8 cellular contexts compared by ENCODE assay signal in the genomic region with DNA sequence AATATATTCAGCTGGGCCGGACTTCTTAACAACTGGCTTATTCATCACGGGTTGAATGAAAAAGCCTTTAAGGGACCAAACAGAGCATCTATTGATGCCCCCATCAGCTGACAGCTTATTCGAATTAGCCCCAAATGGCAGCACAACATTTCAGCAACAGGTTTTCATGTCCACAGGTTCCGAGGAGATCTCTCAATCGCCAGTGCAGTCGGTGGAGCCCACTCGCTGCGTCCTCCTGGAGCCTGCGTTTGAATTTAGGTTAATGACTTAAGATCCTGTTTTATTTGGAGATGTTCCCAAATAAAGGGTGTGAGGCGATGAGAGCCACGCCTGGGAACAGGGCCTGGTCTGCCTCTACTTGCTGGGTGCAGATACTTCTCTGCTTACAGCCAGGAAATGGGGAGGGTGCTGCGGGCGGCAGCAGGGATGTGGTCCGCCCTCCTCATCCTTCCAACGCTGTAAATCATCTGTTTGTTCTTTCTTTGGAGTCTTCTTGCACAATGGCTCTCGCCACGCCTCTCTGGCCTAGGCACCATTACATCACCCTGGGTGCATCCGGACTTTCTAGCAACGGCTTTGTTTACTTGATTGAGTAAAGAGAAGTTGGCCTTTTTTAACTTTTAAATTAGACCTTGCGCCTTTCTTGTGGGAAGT. TPM values are rescaled to one million over a fixed set of nuclear protein-coding genes. Genes with fewer than 3 reads are reported as not detected.
A peak's percentile ranks its signal among the peaks of the same experiment; 100 is the strongest.
DNase-seq lines count a peak whose midpoint lies in the region; ATAC-seq and TF ChIP-seq lines count a peak whose summit lies in the region.

No MANE protein-coding gene starts in this region.

- no peak for TF ChIP-seq CTCF in activated CD8-positive, alpha-beta T cell treated with anti-CD3 and anti-CD28 coated beads for 36 hours (IDR thresholded peaks at IDR 0.05)

- H3K9me3 ChIP-seq in BLaER1 (no peaks in the 10 kb centered on the region), SJCRH30 (replicated peaks) (no peaks in the 10 kb centered on the region)

- H3K4me2 ChIP-seq in BLaER1, result peak overlapping the region; percentile 78

- peak overlapping the region; percentile 78 for H3K9ac ChIP-seq in BLaER1

- peaks cover 39% of the 10 kb centered on the region for H3K4me1 Mint-ChIP-seq in activated CD8-positive, alpha-beta T cell treated with anti-CD3 and anti-CD28 coated beads for 36 hours (ENCODE audit: low read depth)

- no peaks in the 10 kb centered on the region for H4K20me1 ChIP-seq in BLaER1

- peaks cover 84% of the 10 kb centered on the region for H3K36me3 ChIP-seq in BLaER1
- H3K36me3 ChIP-seq in SJCRH30, result peaks cover 29% of the 10 kb centered on the region

- peak; percentile 74 for DNase-seq in NCI-H2081 treated with DMSO at 0.1 percent for 48 hours (lab: John Stamatoyannopoulos, UW)
- peak; percentile 80 for DNase-seq in activated CD8-positive, alpha-beta T cell treated with anti-CD3 and anti-CD28 coated beads for 36 hours
- DNase-seq in effector CD4-positive, alpha-beta T cell, result peak; percentile 63
- DNase-seq in mesenteric fat pad (ENCODE audit: low spot score), result peak; percentile 92
- peak; percentile 50 for DNase-seq in stimulated activated CD8-positive, alpha-beta memory T cell treated with anti-CD3 and anti-CD28 coated beads, Interleukin-12 subunit alpha, Interleukin-12 subunit beta, amount 100 ng/mL, for 1 hour (ENCODE audit: low read depth)
- no peak for DNase-seq in SJCRH30

- intact Hi-C loops in activated CD8-positive, alpha-beta T cell treated with anti-CD3 and anti-CD28 coated beads for 36 hours (cut with micrococcal nuclease), result no loop called here

- POLR2A ChIA-PET in activated CD8-positive, alpha-beta T cell treated with anti-CD3 and anti-CD28 coated beads for 36 hours (lab: Charles Lee), result interaction anchor here (1.2 to 1.5 kb wide), 2 partner anchors 22 to 29 kb away, joined by 4 read pairs; a partner anchor contains a TSS

- peak overlapping the region; percentile 60 for H3K4me3 Mint-ChIP-seq in activated CD8-positive, alpha-beta T cell treated with anti-CD3 and anti-CD28 coated beads for 36 hours

- CTCF ChIA-PET in activated CD8-positive, alpha-beta T cell treated with anti-CD3 and anti-CD28 coated beads for 36 hours (lab: Charles Lee), result interaction anchor here (1.8 kb wide), 1 partner anchor 9 kb away, joined by 8 read pairs; no protein-coding TSS in a partner anchor

- ATAC-seq in activated CD8-positive, alpha-beta T cell treated with anti-CD3 and anti-CD28 coated beads for 36 hours, result peak; percentile 92
- no peak for ATAC-seq in GM21390 (IDR thresholded peaks at IDR 0.05; ENCODE audit: unreplicated experiment)

- H3K36me3 Mint-ChIP-seq in activated CD8-positive, alpha-beta T cell treated with anti-CD3 and anti-CD28 coated beads for 36 hours (ENCODE audit: low read depth), result peaks cover 47% of the 10 kb centered on the region

- H3K27ac Mint-ChIP-seq in activated CD8-positive, alpha-beta T cell treated with anti-CD3 and anti-CD28 coated beads for 36 hours, result peak overlapping the region; percentile 94

- peaks cover 46% of the 10 kb centered on the region for H3K4me1 ChIP-seq in BLaER1
- H3K4me1 ChIP-seq in SJCRH30, result no peaks in the 10 kb centered on the region

- H3K27me3 Mint-ChIP-seq in activated CD8-positive, alpha-beta T cell treated with anti-CD3 and anti-CD28 coated beads for 36 hours, result no peaks in the 10 kb centered on the region

- H3K27me3 ChIP-seq in BLaER1 (no peaks in the 10 kb centered on the region), SJCRH30 (no peaks in the 10 kb centered on the region)

- no peaks in the 10 kb centered on the region for H3K9me3 Mint-ChIP-seq in activated CD8-positive, alpha-beta T cell treated with anti-CD3 and anti-CD28 coated beads for 36 hours

- peak overlapping the region; percentile 92 for H3K27ac ChIP-seq in BLaER1
- no peak overlapping the region for H3K27ac ChIP-seq in SJCRH30

- H3K4me3 ChIP-seq in BLaER1 (peak overlapping the region; percentile 35; the same call in 1 of the 2 replicates), SJCRH30 (no peak overlapping the region)

RNA-seq across cellular contexts. Expression of a gene that starts 22.6 kb away (rescaled TPM):
- 100 to 1,000 TPM in 1 of 2 experiments, 10 to 100 TPM in 1; 97.6 to 103 TPM for total RNA-seq in activated CD8-positive, alpha-beta T cell treated with anti-CD3 and anti-CD28 coated beads for 36 hours
- 26.8 TPM for total RNA-seq in mesenteric fat pad
- 92.8 and 95.6 TPM in 2 replicates for total RNA-seq in SJCRH30 (2014; rRNA removed; shearing (Covaris generic))

RNA-seq across cellular contexts. Expression of a gene that starts 29.7 kb away (rescaled TPM):
- 10 to 100 TPM; 55.7 to 56.0 TPM for total RNA-seq in activated CD8-positive, alpha-beta T cell treated with anti-CD3 and anti-CD28 coated beads for 36 hours
- total RNA-seq in mesenteric fat pad, result 51.4 TPM
- 21.5 and 25.2 TPM in 2 replicates for total RNA-seq in SJCRH30 (2014; rRNA removed; shearing (Covaris generic))

Comparison
In these comparisons a context has a peak if more than half of its experiments do, and no peak if none do; other contexts are left out.
1. DNase-seq: peak in NCI-H2081 treated with DMSO at 0.1 percent for 48 hours (single experiment), activated CD8-positive, alpha-beta T cell treated with anti-CD3 and anti-CD28 coated beads for 36 hours (single experiment), effector CD4-positive, alpha-beta T cell (single experiment), mesenteric fat pad (single experiment) and stimulated activated CD8-positive, alpha-beta memory T cell treated with anti-CD3 and anti-CD28 coated beads, Interleukin-12 subunit alpha, Interleukin-12 subunit beta, amount 100 ng/mL, for 1 hour (single experiment); none in SJCRH30 (0 of 2).